In the genomic region with DNA sequence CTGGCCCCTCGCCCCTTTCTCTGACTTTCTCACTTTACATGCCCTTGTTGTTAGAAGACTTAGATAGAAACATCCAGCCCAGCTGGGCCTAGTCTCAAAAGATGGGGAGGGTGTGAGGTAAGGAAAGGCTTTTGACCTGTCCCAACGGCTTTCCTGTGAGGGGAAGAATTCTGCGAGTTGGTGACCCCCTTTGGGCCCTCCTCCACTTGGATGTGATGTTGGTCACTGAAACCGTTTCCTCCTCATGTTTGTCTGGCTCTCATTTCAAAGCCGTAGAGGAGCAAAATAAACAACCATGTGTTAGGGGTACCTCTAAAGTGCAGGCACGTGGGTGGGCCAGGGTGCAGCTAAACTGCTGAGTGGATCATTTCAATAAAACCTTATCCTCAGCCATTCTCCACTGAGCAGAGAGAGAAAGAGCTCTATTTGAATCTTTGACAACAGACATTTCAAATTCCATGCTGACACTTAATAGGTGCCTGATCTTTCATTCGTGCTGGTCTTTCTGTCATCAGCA, we compare ENCODE assay signal across 8 cellular contexts.
DNase-seq lines count a peak whose midpoint lies in the region; ATAC-seq, FAIRE-seq and TF ChIP-seq lines count a peak whose summit lies in the region.

No MANE protein-coding gene starts in this region.

- CTCF ChIA-PET in CD4-positive, alpha-beta T cell (lab: Charles Lee) = interaction anchor here (0.5 to 1.7 kb wide), 4 partner anchors 9 to 81 kb away, joined by 3 to 6 read pairs (median 4); no protein-coding TSS in a partner anchor
- CTCF ChIA-PET in Panc1 (lab: Charles Lee) = interaction anchor here (0.6 to 0.7 kb wide), 2 partner anchors 16 to 36 kb away, joined by 6 to 10 read pairs; no protein-coding TSS in a partner anchor

- H3K27me3 ChIP-seq in CD4-positive, alpha-beta T cell (ENCODE audit: control insufficient read depth, insufficient read depth, low read length) = no peaks in the 10 kb centered on the region
- H3K27me3 ChIP-seq in Panc1 (ENCODE audit: control insufficient read depth, insufficient read depth, low read length) = no peaks in the 10 kb centered on the region
- H3K27me3 ChIP-seq in neuron (ENCODE audit: insufficient read depth, low read length) = no peaks in the 10 kb centered on the region

- H3K9me3 ChIP-seq in CD4-positive, alpha-beta T cell (ENCODE audit: control insufficient read depth, low read length) = no peaks in the 10 kb centered on the region
- H3K9me3 ChIP-seq in Panc1 (ENCODE audit: control insufficient read depth, insufficient read depth, low read depth, low read length) = no peaks in the 10 kb centered on the region
- no peaks in the 10 kb centered on the region for H3K9me3 ChIP-seq in neuron (ENCODE audit: low read length)

- POLR2A ChIA-PET in CD4-positive, alpha-beta T cell (lab: Charles Lee) = interaction anchor here (0.8 to 6.5 kb wide), 18 partner anchors 9 to 632 kb away, joined by 3 to 71 read pairs (median 8); partner anchors contain the start of genes GNE, RNF38 and ZCCHC7
- POLR2A ChIA-PET in Panc1 (lab: Charles Lee) = interaction anchor here (0.6 kb wide), 1 partner anchor 1629 kb away, joined by 8 read pairs; no protein-coding TSS in a partner anchor

- H2AFZ ChIP-seq in neuron (ENCODE audit: low read depth, low read length) = peak overlapping the region; percentile 49

- H3K27ac ChIP-seq in CD4-positive, alpha-beta T cell (ENCODE audit: low read depth, low read length) = peak overlapping the region; percentile 84
- H3K27ac ChIP-seq in Panc1 (ENCODE audit: low read length) = peak overlapping the region; percentile 98

- H3K4me3 Mint-ChIP-seq in CD4-positive, alpha-beta T cell = peak overlapping the region; percentile 94
- H3K4me3 Mint-ChIP-seq in effector memory CD8-positive, alpha-beta T cell = peak overlapping the region; percentile 88 to 94

- H3K36me3 ChIP-seq in Panc1 (ENCODE audit: control insufficient read depth, insufficient read depth, low read length) = no peaks in the 10 kb centered on the region
- H3K36me3 ChIP-seq in neuron (ENCODE audit: insufficient read depth, low read length) = no peaks in the 10 kb centered on the region

- TF ChIP-seq CTCF in CD4-positive, alpha-beta T cell (IDR thresholded peaks at IDR 0.05) = no peak
- TF ChIP-seq CTCF in Panc1 (IDR thresholded peaks at IDR 0.05) (no peak), GM10266 (IDR thresholded peaks at IDR 0.05; ENCODE audit: control insufficient read depth, insufficient read depth, low read depth, missing control alignments) (no peak)

- TSS peak; percentile 97 for BruUV-seq in Panc1 (replicated peaks; lab: Mats Ljungman, UMichigan)

- H3K27me3 Mint-ChIP-seq in CD4-positive, alpha-beta T cell = no peaks in the 10 kb centered on the region
- no peaks in the 10 kb centered on the region for H3K27me3 Mint-ChIP-seq in effector memory CD8-positive, alpha-beta T cell

- intact Hi-C loops in CD4-positive, alpha-beta T cell (cut with DNase I, micrococcal nuclease) = loop anchor here (1.0 to 10.0 kb wide), 3 partner anchors 30 to 996 kb away; partner anchors contain the start of genes GNE (in 1 of the 2) and POLR1E (in 1 of the 2)
- intact Hi-C loops in Panc1 (cut with micrococcal nuclease; ENCODE audit: unreplicated experiment) = loop anchor here (5.0 kb wide), 1 partner anchor 69 kb away; no protein-coding TSS in a partner anchor

- ATAC-seq in CD4-positive, alpha-beta T cell (ENCODE audit: poor library complexity) = no peak
- ATAC-seq in Panc1 (no peak), HG02870 (IDR thresholded peaks at IDR 0.05; ENCODE audit: unreplicated experiment) (no peak), HG02571 (IDR thresholded peaks at IDR 0.05; ENCODE audit: unreplicated experiment) (no peak)
- no peak for ATAC-seq in effector memory CD8-positive, alpha-beta T cell (replicated peaks)

- H3K36me3 Mint-ChIP-seq in CD4-positive, alpha-beta T cell (ENCODE audit: low read depth) = peaks cover 20% of the 10 kb centered on the region
- H3K36me3 Mint-ChIP-seq in effector memory CD8-positive, alpha-beta T cell (ENCODE audit: insufficient read depth) = peaks cover 13% of the 10 kb centered on the region

- H3K4me1 ChIP-seq in Panc1 (ENCODE audit: control insufficient read depth, insufficient read depth, low read length) (peaks cover 18% of the 10 kb centered on the region), neuron (ENCODE audit: insufficient read depth, low read length) (peaks cover 30% of the 10 kb centered on the region)

- peaks cover 69% of the 10 kb centered on the region for H3K4me1 Mint-ChIP-seq in CD4-positive, alpha-beta T cell (ENCODE audit: low read depth)
- H3K4me1 Mint-ChIP-seq in effector memory CD8-positive, alpha-beta T cell (ENCODE audit: low read depth in 2 of 2) = peaks cover 43 to 58% of the 10 kb centered on the region in 2 donors

- in situ Hi-C loops in Panc1 (cut with HindIII; ENCODE audit: low pct_unique_long_range_greater_than_20kb, low sequenced_read_pairs) = no loop called here

- no peaks in the 10 kb centered on the region for H3K9me3 Mint-ChIP-seq in CD4-positive, alpha-beta T cell
- H3K9me3 Mint-ChIP-seq in effector memory CD8-positive, alpha-beta T cell = no peaks in the 10 kb centered on the region

- DNase-seq in CD4-positive, alpha-beta T cell = no peak
- no peak for DNase-seq in Panc1 (ENCODE audit: low read depth, low spot score)
- no peak for DNase-seq in effector memory CD8-positive, alpha-beta T cell
- DNase-seq in RCC 7860 (ENCODE audit: low spot score) = no peak
- no peak for DNase-seq in GM10266 (ENCODE audit: extremely low spot score)

- H3K27ac Mint-ChIP-seq in CD4-positive, alpha-beta T cell = peak overlapping the region; percentile 97
- H3K27ac Mint-ChIP-seq in effector memory CD8-positive, alpha-beta T cell = peak overlapping the region; percentile 96 to 98

- no peak for FAIRE-seq in RCC 7860 (lab: Jason Lieb, UNC)

- H3K4me3 ChIP-seq in Panc1 (ENCODE audit: low read depth in 2 of 2, low read length in 2 of 2) = peak overlapping the region; percentile 54 to 90
- H3K4me3 ChIP-seq in neuron (ENCODE audit: low read length) = peak overlapping the region; percentile 56
